ENCODE assay signal across 30 cellular contexts in genomic region chr2:6722574-6722973, GRCh38.
DNase-seq lines count a peak whose midpoint lies in the region; ATAC-seq, FAIRE-seq and TF ChIP-seq lines count a peak whose summit lies in the region.
"Had no signal": no experiment of that assay in that cellular context is flagged by ENCODE, and none has a peak within 500 bp of the region (broad histone marks: within the 10 kb centered on the region; RNA-seq: fewer than 3 reads in every experiment).

No MANE protein-coding gene starts in this region.

- CTCF ChIA-PET in HepG2 (lab: Yijun Ruan, JAX; ENCODE audit: low intra/inter-chr PET ratio, low total read pairs) = no interaction called here
- CTCF ChIA-PET in A549 (lab: Yijun Ruan, JAX) = interaction anchor here (1.8 kb wide), 1 partner anchor 10 kb away, joined by 5 read pairs; no protein-coding TSS in a partner anchor

- TF ChIP-seq EP300 in HepG2 (IDR thresholded peaks at IDR 0.05; ENCODE audit: low read depth in 2 of 2, low read length in 2 of 2) (no peak), HepG2 (CRISPR knock-in tag; IDR thresholded peaks at IDR 0.05; ENCODE audit: borderline replicate concordance) (no peak), A549 (IDR thresholded peaks at IDR 0.05) (no peak)

- intact Hi-C loops in HepG2 (cut with micrococcal nuclease; ENCODE audit: unreplicated experiment) (no loop called here), right lobe of liver (cut with DNase I) (no loop called here)

- no peak for TF ChIP-seq CTCF in HepG2 (CRISPR knock-in tag; IDR thresholded peaks at IDR 0.05)
- TF ChIP-seq CTCF in right lobe of liver (IDR thresholded peaks at IDR 0.05) = no peak
- no peak for TF ChIP-seq CTCF in A549 (IDR thresholded peaks at IDR 0.05)

- no TSS peak for BruUV-seq in HepG2 (replicated peaks; lab: Mats Ljungman, UMichigan)

- H3K27me3 ChIP-seq in HepG2 (ENCODE audit: control insufficient read depth in 1 of 2, insufficient read depth in 2 of 2, low read length in 2 of 2) (no peaks in the 10 kb centered on the region), right lobe of liver (no peaks in the 10 kb centered on the region)
- H3K27me3 ChIP-seq: BE2C; BLaER1; BLaER1 treated with 17β-estradiol and CSF1 and Interleukin-3, amounts not matched to agents 10 nM and 100 nM had no signal

- H3K4me3 ChIP-seq in HepG2 (replicated peaks in 1 of 3; ENCODE audit: insufficient read depth in 1 of 3, low read depth in 2 of 3, low read length in 3 of 3) (no peak overlapping the region), right lobe of liver (no peak overlapping the region), A549 (no peak overlapping the region)
- H3K4me3 ChIP-seq: BLaER1; BLaER1 treated with 17β-estradiol and CSF1 and Interleukin-3, amounts not matched to agents 10 nM and 100 nM had no signal

- no peak overlapping the region for H2AFZ ChIP-seq in HepG2 (ENCODE audit: low read length)

- no peak overlapping the region for H3K9ac ChIP-seq in HepG2 (ENCODE audit: insufficient read depth, low read depth, low read length)
- H3K9ac ChIP-seq: BLaER1; BLaER1 treated with 17β-estradiol and CSF1 and Interleukin-3, amounts not matched to agents 10 nM and 100 nM had no signal

- H3K4me2 ChIP-seq in HepG2 (ENCODE audit: low read depth, low read length) (no peak overlapping the region), A549 (no peak overlapping the region)
- H3K4me2 ChIP-seq: BLaER1; BLaER1 treated with 17β-estradiol and CSF1 and Interleukin-3, amounts not matched to agents 10 nM and 100 nM had no signal

- H3K9me3 ChIP-seq in HepG2 (ENCODE audit: low read length) (no peaks in the 10 kb centered on the region), right lobe of liver (no peaks in the 10 kb centered on the region), A549 (no peaks in the 10 kb centered on the region)
- H3K9me3 ChIP-seq: BE2C; BLaER1; BLaER1 treated with 17β-estradiol and CSF1 and Interleukin-3, amounts not matched to agents 10 nM and 100 nM; Caco-2 had no signal

- ATAC-seq in HepG2 (no peak), right lobe of liver (no peak), A549 (no peak), GM21723 (IDR thresholded peaks at IDR 0.05; ENCODE audit: unreplicated experiment) (no peak)
- ATAC-seq: CD8-positive, alpha-beta T cell had no signal

- H4K20me1 ChIP-seq in HepG2 (ENCODE audit: insufficient read depth, low read length) = no peaks in the 10 kb centered on the region
- H4K20me1 ChIP-seq: BLaER1; BLaER1 treated with 17β-estradiol and CSF1 and Interleukin-3, amounts not matched to agents 10 nM and 100 nM had no signal

- DNase-seq in HepG2 (ENCODE audit: low spot score) (no peak), right lobe of liver (no peak), A549 (ENCODE audit: low read depth in 1 of 2, low spot score in 1 of 2) (no peak)
- DNase-seq: 8988T; ACHN; AML-193; BE2C; C1 segment of cervical spinal cord; Caco-2; Calu3; CD4-positive, alpha-beta memory T cell; CD4-positive, alpha-beta T cell; CD4-positive, CD25-positive, alpha-beta regulatory T cell; CD8-positive, alpha-beta memory T cell; CD8-positive, alpha-beta T cell; COR-L47; DMS 273 treated with DMSO at 0.1 percent for 48 hours; DMS153; DMS53; DMS79; DMS79 treated with DMSO at 0.1 percent for 48 hours; DND-41; EL had no signal

- H3K79me2 ChIP-seq in HepG2 (ENCODE audit: insufficient read depth, low read length) = no peaks in the 10 kb centered on the region

- 93% methylated on average over 2 of the region's 2 CpGs for WGBS in HepG2 (ENCODE audit: low lambda C conversion rate)
- 82% methylated on average over 2 of the region's 2 CpGs for WGBS in right lobe of liver (ENCODE audit: insufficient coverage, low coverage, low lambda C conversion rate, missing lambda C conversion rate)
- WGBS in A549 (ENCODE audit: missing lambda C conversion rate) = 84% methylated on average over 2 of the region's 2 CpGs

- H3K27ac ChIP-seq in HepG2 (ENCODE audit: extremely low read length, insufficient read depth, low read length) = no peak overlapping the region
- H3K27ac ChIP-seq in right lobe of liver = no peak overlapping the region
- H3K27ac ChIP-seq in A549 = no peak overlapping the region
- H3K27ac ChIP-seq: 22Rv1; BLaER1; BLaER1 treated with 17β-estradiol and CSF1 and Interleukin-3, amounts not matched to agents 10 nM and 100 nM; C4-2B had no signal

- no peak for TF ChIP-seq RAD21 in HepG2 (CRISPR knock-in tag; IDR thresholded peaks at IDR 0.05)
- TF ChIP-seq RAD21 in A549 (conservative IDR thresholded peaks at IDR 0.05 in 1 of 2, IDR thresholded peaks at IDR 0.05 in 1 of 2) = no peak

- no peak for TF ChIP-seq POLR2A in HepG2 (IDR thresholded peaks at IDR 0.05; ENCODE audit: insufficient read depth in 1 of 2, low read depth in 2 of 2, low read length in 2 of 2)
- no peak for TF ChIP-seq POLR2A in right lobe of liver (IDR thresholded peaks at IDR 0.05)
- no peak for TF ChIP-seq POLR2A in A549 (IDR thresholded peaks at IDR 0.05; ENCODE audit: low read length)

- no peak for FAIRE-seq in HepG2 (lab: Jason Lieb, UNC)
- no peak for FAIRE-seq in A549 (lab: Jason Lieb, UNC)
- FAIRE-seq: A204.1, D721Med had no signal

- in situ Hi-C loops in HepG2 (cut with HindIII; ENCODE audit: extremely low pct_ligation_motif_present, low pct_unique_long_range_greater_than_20kb) = no loop called here

- H3K4me1 ChIP-seq in HepG2 (ENCODE audit: insufficient read depth, low read length) = no peaks in the 10 kb centered on the region
- H3K4me1 ChIP-seq in right lobe of liver = no peaks in the 10 kb centered on the region
- H3K4me1 ChIP-seq in A549 = no peaks in the 10 kb centered on the region
- H3K4me1 ChIP-seq: BLaER1; BLaER1 treated with 17β-estradiol and CSF1 and Interleukin-3, amounts not matched to agents 10 nM and 100 nM; Caco-2 had no signal

- H3K36me3 ChIP-seq in HepG2 (replicated peaks in 1 of 2; ENCODE audit: control insufficient read depth in 1 of 2, insufficient read depth in 2 of 2, low read length in 2 of 2) = no peaks in the 10 kb centered on the region
- H3K36me3 ChIP-seq in right lobe of liver = no peaks in the 10 kb centered on the region
- H3K36me3 ChIP-seq: BE2C; BLaER1; BLaER1 treated with 17β-estradiol and CSF1 and Interleukin-3, amounts not matched to agents 10 nM and 100 nM had no signal

- POLR2A ChIA-PET in HepG2 (lab: Yijun Ruan, JAX) = no interaction called here
- POLR2A ChIA-PET in A549 (lab: Yijun Ruan, JAX) = no interaction called here

TF ChIP-seq in HepG2, 621 proteins besides CTCF, POLR2A, EP300 and RAD21 (continues in another document):
- TF ChIP-seq ZNF234 (CRISPR knock-in tag; conservative IDR thresholded peaks at IDR 0.05) = no peak
- no peak for TF ChIP-seq ZSCAN31 (CRISPR knock-in tag; IDR thresholded peaks at IDR 0.05; ENCODE audit: low read depth)
- TF ChIP-seq ZNF713 (CRISPR knock-in tag; IDR thresholded peaks at IDR 0.05) = no peak
- TF ChIP-seq GMEB2 (CRISPR knock-in tag; IDR thresholded peaks at IDR 0.05; ENCODE audit: low read depth) = no peak
- no peak for TF ChIP-seq ZNF12 (CRISPR knock-in tag; IDR thresholded peaks at IDR 0.05)
- no peak for TF ChIP-seq ZKSCAN5 (CRISPR knock-in tag; IDR thresholded peaks at IDR 0.05)
- TF ChIP-seq SALL1 (CRISPR knock-in tag; IDR thresholded peaks at IDR 0.05) = no peak
- TF ChIP-seq MAFF (IDR thresholded peaks at IDR 0.05; ENCODE audit: low read depth, low read length) = peak; percentile 53; the same call in 1 of the 2 replicates
- no peak for TF ChIP-seq ZNF317 (CRISPR knock-in tag; IDR thresholded peaks at IDR 0.05)
- TF ChIP-seq MAFK (conservative IDR thresholded peaks at IDR 0.05 in 1 of 2, IDR thresholded peaks at IDR 0.05 in 1 of 2; ENCODE audit: low read length in 2 of 2) = peak; percentile 55 to 60
- TF ChIP-seq PHB2 (IDR thresholded peaks at IDR 0.05; ENCODE audit: partially characterized antibody) = no peak
- TF ChIP-seq WIZ (CRISPR knock-in tag; IDR thresholded peaks at IDR 0.05) = no peak

TF ChIP-seq in A549, 52 proteins besides CTCF, POLR2A, EP300 and RAD21:
- TF ChIP-seq NPAS2 (CRISPR knock-in tag; IDR thresholded peaks at IDR 0.05; ENCODE audit: borderline replicate concordance) = no peak
- TF ChIP-seq ELK1 (IDR thresholded peaks at IDR 0.05; ENCODE audit: low read depth, low read length) = no peak
- peak; percentile 32 for TF ChIP-seq MAFK (IDR thresholded peaks at IDR 0.05; ENCODE audit: partially characterized antibody)
- no peak for TF ChIP-seq E2F6 (IDR thresholded peaks at IDR 0.05; ENCODE audit: borderline replicate concordance, low read depth)
TF ChIP-seq in A549: peak in this region for 1.

Comparison
In these comparisons a context has a peak if more than half of its experiments do, and no peak if none do; other contexts are left out.
1. Of the 38 proteins assayed by ChIP-seq in both HepG2 and A549: peak only in HepG2: none; only in A549: none; in both: MAFK; in neither: 37.